22 cellular contexts compared by ENCODE assay signal in the genomic region with DNA sequence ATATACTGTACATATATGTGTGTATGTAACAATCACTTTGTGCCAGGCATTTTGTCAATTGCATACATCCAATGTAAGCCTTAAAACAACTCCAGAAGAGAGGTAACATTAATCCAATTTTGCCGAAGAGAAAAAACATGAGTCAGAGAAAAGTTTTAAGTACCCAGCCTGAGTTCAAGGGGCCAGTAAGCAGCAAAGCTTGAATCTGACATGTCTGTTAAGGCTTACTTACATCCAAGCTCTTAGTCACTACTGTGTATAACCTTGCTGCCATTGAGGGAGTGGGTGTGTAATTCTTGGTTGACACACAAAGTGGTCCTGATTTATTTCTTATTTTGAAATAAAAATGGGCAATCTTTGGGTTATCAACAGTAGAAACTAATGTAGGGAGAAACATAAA.
A peak's percentile ranks its signal among the peaks of the same experiment; 100 is the strongest.
DNase-seq lines count a peak whose midpoint lies in the region; ATAC-seq, FAIRE-seq and TF ChIP-seq lines count a peak whose summit lies in the region.
"Had no signal": no experiment of that assay in that cellular context is flagged by ENCODE, and none has a peak within 500 bp of the region (broad histone marks: within the 10 kb centered on the region; RNA-seq: fewer than 3 reads in every experiment).

No MANE protein-coding gene starts in this region.

- no peak for TF ChIP-seq EP300 in A549 (IDR thresholded peaks at IDR 0.05)

- peak; percentile 84 for FAIRE-seq in A549 (lab: Jason Lieb, UNC)

- H3K27ac ChIP-seq in A549 = no peak overlapping the region
- H3K27ac ChIP-seq: coronary artery, neutrophil, uterus had no signal

- no peaks in the 10 kb centered on the region for H3K4me1 Mint-ChIP-seq in effector memory CD8-positive, alpha-beta T cell (ENCODE audit: low read depth in 2 of 2)
- H3K4me1 Mint-ChIP-seq in activated T-cell treated with anti-CD3 and anti-CD28 coated beads, Interleukin-2, amount 50 U/mL, for 24 hours (ENCODE audit: low read depth) = no peaks in the 10 kb centered on the region
- H3K4me1 Mint-ChIP-seq in natural killer cell = no peaks in the 10 kb centered on the region
- H3K4me1 Mint-ChIP-seq: activated CD4-positive, alpha-beta T cell treated with anti-CD3 and anti-CD28 coated beads, Interleukin-2, amount 10 ng/mL, durations not matched to agents 24 days and 14 days; CD4-positive, CD25-positive, alpha-beta regulatory T cell had no signal

- WGBS in A549 (ENCODE audit: missing lambda C conversion rate) = 36% methylated on average over 1 of the region's 1 CpG

- intact Hi-C loops in natural killer cell (cut with micrococcal nuclease) = no loop called here

- DNase-seq in A549 (ENCODE audit: low read depth in 1 of 2, low spot score in 1 of 2) (no peak), HT1080 (ENCODE audit: low read depth) (peak; percentile 55), amniotic epithelial cell (ENCODE audit: low read depth) (peak; percentile 68), fibroblast of peridontal ligament (ENCODE audit: extremely low read depth) (peak; percentile 60), natural killer cell (no peak), foreskin melanocyte (no peak)
- DNase-seq in effector memory CD8-positive, alpha-beta T cell = no peak
- no peak for DNase-seq in activated T-cell treated with anti-CD3 and anti-CD28 coated beads, Interleukin-2, amount 50 U/mL, for 24 hours
- DNase-seq: activated CD4-positive, alpha-beta T cell treated with anti-CD3 and anti-CD28 coated beads, Interleukin-2, amount 10 ng/mL, durations not matched to agents 24 days and 14 days; activated gamma-delta T cell; CD4-positive, CD25-positive, alpha-beta regulatory T cell; DMS153; KG1; left ventricle myocardium superior; NCI-H1092; NCI-H510A; stimulated activated CD4-positive, alpha-beta T cell treated with anti-CD3 and anti-CD28 coated beads, Interleukin-12 subunit alpha, Interleukin-12 subunit beta, amount 100 ng/mL, for 4 hours; substantia nigra; uterus had no signal

- no peaks in the 10 kb centered on the region for H3K27me3 Mint-ChIP-seq in effector memory CD8-positive, alpha-beta T cell
- no peaks in the 10 kb centered on the region for H3K27me3 Mint-ChIP-seq in activated T-cell treated with anti-CD3 and anti-CD28 coated beads, Interleukin-2, amount 50 U/mL, for 24 hours
- no peaks in the 10 kb centered on the region for H3K27me3 Mint-ChIP-seq in natural killer cell (ENCODE audit: low read depth in 2 of 2)
- H3K27me3 Mint-ChIP-seq: activated CD4-positive, alpha-beta T cell treated with anti-CD3 and anti-CD28 coated beads, Interleukin-2, amount 10 ng/mL, durations not matched to agents 24 days and 14 days; CD4-positive, CD25-positive, alpha-beta regulatory T cell had no signal

- no peaks in the 10 kb centered on the region for H3K36me3 Mint-ChIP-seq in effector memory CD8-positive, alpha-beta T cell (ENCODE audit: insufficient read depth)
- H3K36me3 Mint-ChIP-seq in activated T-cell treated with anti-CD3 and anti-CD28 coated beads, Interleukin-2, amount 50 U/mL, for 24 hours (ENCODE audit: low read depth) = no peaks in the 10 kb centered on the region
- no peaks in the 10 kb centered on the region for H3K36me3 Mint-ChIP-seq in natural killer cell
- H3K36me3 Mint-ChIP-seq: CD4-positive, CD25-positive, alpha-beta regulatory T cell had no signal

- no peak overlapping the region for H3K4me2 ChIP-seq in A549

- POLR2A ChIA-PET in A549 (lab: Yijun Ruan, JAX) = no interaction called here

- TF ChIP-seq CTCF in A549 (IDR thresholded peaks at IDR 0.05) (no peak), natural killer cell (IDR thresholded peaks at IDR 0.05) (no peak)

- peaks cover 11% of the 10 kb centered on the region; the same call in 1 of the 3 replicates for H3K4me1 ChIP-seq in A549
- H3K4me1 ChIP-seq: uterus had no signal

- no peak overlapping the region for H3K27ac Mint-ChIP-seq in effector memory CD8-positive, alpha-beta T cell
- H3K27ac Mint-ChIP-seq in activated T-cell treated with anti-CD3 and anti-CD28 coated beads, Interleukin-2, amount 50 U/mL, for 24 hours = no peak overlapping the region
- H3K27ac Mint-ChIP-seq in natural killer cell = no peak overlapping the region
- H3K27ac Mint-ChIP-seq: activated CD4-positive, alpha-beta T cell treated with anti-CD3 and anti-CD28 coated beads, Interleukin-2, amount 10 ng/mL, durations not matched to agents 24 days and 14 days; CD4-positive, CD25-positive, alpha-beta regulatory T cell had no signal

- TF ChIP-seq RAD21 in A549 (conservative IDR thresholded peaks at IDR 0.05 in 1 of 2, IDR thresholded peaks at IDR 0.05 in 1 of 2) = no peak

- TF ChIP-seq POLR2A in A549 (IDR thresholded peaks at IDR 0.05; ENCODE audit: low read length) = no peak

- CTCF ChIA-PET in A549 (lab: Yijun Ruan, JAX) = no interaction called here

- H3K9me3 ChIP-seq in A549 = no peaks in the 10 kb centered on the region
- H3K9me3 ChIP-seq: neutrophil, uterus had no signal

- H3K9me3 Mint-ChIP-seq in effector memory CD8-positive, alpha-beta T cell = peaks cover 3 to 6% of the 10 kb centered on the region in 2 donors
- peaks cover 2% of the 10 kb centered on the region for H3K9me3 Mint-ChIP-seq in activated T-cell treated with anti-CD3 and anti-CD28 coated beads, Interleukin-2, amount 50 U/mL, for 24 hours
- peaks cover 9 to 11% of the 10 kb centered on the region in 2 donors for H3K9me3 Mint-ChIP-seq in natural killer cell
- H3K9me3 Mint-ChIP-seq: activated CD4-positive, alpha-beta T cell treated with anti-CD3 and anti-CD28 coated beads, Interleukin-2, amount 10 ng/mL, durations not matched to agents 24 days and 14 days had no signal

- H3K4me3 ChIP-seq in A549 = no peak overlapping the region
- H3K4me3 ChIP-seq: coronary artery, uterus had no signal

- no peak for ATAC-seq in A549
- no peak for ATAC-seq in effector memory CD8-positive, alpha-beta T cell (replicated peaks)
- no peak for ATAC-seq in natural killer cell
- ATAC-seq: left ventricle myocardium superior, Right ventricle myocardium inferior had no signal

- H3K4me3 Mint-ChIP-seq in effector memory CD8-positive, alpha-beta T cell = no peak overlapping the region
- no peak overlapping the region for H3K4me3 Mint-ChIP-seq in activated T-cell treated with anti-CD3 and anti-CD28 coated beads, Interleukin-2, amount 50 U/mL, for 24 hours
- H3K4me3 Mint-ChIP-seq in natural killer cell = no peak overlapping the region
- H3K4me3 Mint-ChIP-seq: activated CD4-positive, alpha-beta T cell treated with anti-CD3 and anti-CD28 coated beads, Interleukin-2, amount 10 ng/mL, durations not matched to agents 24 days and 14 days; CD4-positive, CD25-positive, alpha-beta regulatory T cell had no signal

TF ChIP-seq in A549, 52 proteins besides CTCF, POLR2A, EP300 and RAD21:
- TF ChIP-seq ZNF302 (CRISPR knock-in tag; IDR thresholded peaks at IDR 0.05) = no peak
- no peak for TF ChIP-seq CHD4 (IDR thresholded peaks at IDR 0.05; ENCODE audit: borderline replicate concordance)
- no peak for TF ChIP-seq JUNB (IDR thresholded peaks at IDR 0.05)
- TF ChIP-seq KDM5A (IDR thresholded peaks at IDR 0.05) = no peak

Comparison
In these comparisons a context has a peak if more than half of its experiments do, and no peak if none do; other contexts are left out.
1. DNase-seq: peak in HT1080 (single experiment), amniotic epithelial cell (single experiment) and fibroblast of peridontal ligament (single experiment); none in A549 (0 of 2), effector memory CD8-positive, alpha-beta T cell (0 of 3), activated T-cell treated with anti-CD3 and anti-CD28 coated beads, Interleukin-2, amount 50 U/mL, for 24 hours (single experiment), natural killer cell (single experiment) and foreskin melanocyte (single experiment).